ENCODE assay signal across 9 cellular contexts in genomic region chr1:39269791-39270342, GRCh38.
A peak's percentile ranks its signal among the peaks of the same experiment; 100 is the strongest.
DNase-seq lines count a peak whose midpoint lies in the region; ATAC-seq, FAIRE-seq and TF ChIP-seq lines count a peak whose summit lies in the region.
"Had no signal": no experiment of that assay in that cellular context is flagged by ENCODE, and none has a peak within 500 bp of the region (broad histone marks: within the 10 kb centered on the region; RNA-seq: fewer than 3 reads in every experiment).

No MANE protein-coding gene starts in this region.

- H3K4me3 ChIP-seq in SJCRH30: peak overlapping the region; percentile 4; the same call in 1 of the 2 replicates

- peak overlapping the region; percentile 85 for H3K27ac Mint-ChIP-seq in stimulated activated memory B cell treated with anti-CD40 and anti-IgM and Interleukin-4, amounts not matched to agents 10 μg/mL and 1 μg/mL and 100 μg/mL, for 72 hours

- no peak for FAIRE-seq in H54 (lab: Jason Lieb, UNC)
- FAIRE-seq: colon had no signal

- no peaks in the 10 kb centered on the region for H3K9me3 Mint-ChIP-seq in stimulated activated memory B cell treated with anti-CD40 and anti-IgM and Interleukin-4, amounts not matched to agents 10 μg/mL and 1 μg/mL and 100 μg/mL, for 72 hours

- TF ChIP-seq POLR2A in H54 (IDR thresholded peaks at IDR 0.05; ENCODE audit: low read depth, low read length): no peak

- peaks cover 54% of the 10 kb centered on the region for H3K4me1 Mint-ChIP-seq in stimulated activated memory B cell treated with anti-CD40 and anti-IgM and Interleukin-4, amounts not matched to agents 10 μg/mL and 1 μg/mL and 100 μg/mL, for 72 hours

- no peaks in the 10 kb centered on the region; the same call in 1 of the 2 replicates for H3K36me3 ChIP-seq in SJCRH30

- peak overlapping the region; percentile 76 for H3K4me3 Mint-ChIP-seq in stimulated activated memory B cell treated with anti-CD40 and anti-IgM and Interleukin-4, amounts not matched to agents 10 μg/mL and 1 μg/mL and 100 μg/mL, for 72 hours

- H3K27me3 Mint-ChIP-seq in stimulated activated memory B cell treated with anti-CD40 and anti-IgM and Interleukin-4, amounts not matched to agents 10 μg/mL and 1 μg/mL and 100 μg/mL, for 72 hours: no peaks in the 10 kb centered on the region

- peak; percentile 5 for DNase-seq in stimulated activated CD4-positive, alpha-beta T cell treated with anti-CD3 and anti-CD28 coated beads, Interleukin-15, amount 100 ng/mL, for 24 hours
- DNase-seq in stimulated activated CD4-positive, alpha-beta T cell treated with anti-CD3 and anti-CD28 coated beads, Interleukin-4, amount 100 ng/mL, for 24 hours: no peak
- DNase-seq in SJCRH30 (peak; percentile 28 to 73), fibroblast of the conjunctiva (ENCODE audit: low read depth) (peak; percentile 74), NCI-H2227 (lab: John Stamatoyannopoulos, UW; ENCODE audit: unreplicated experiment) (no peak), H54 (ENCODE audit: insufficient read length, low spot score) (no peak)

- H3K4me1 ChIP-seq in SJCRH30: peaks cover 56% of the 10 kb centered on the region

- peaks cover 13% of the 10 kb centered on the region for H3K36me3 Mint-ChIP-seq in stimulated activated memory B cell treated with anti-CD40 and anti-IgM and Interleukin-4, amounts not matched to agents 10 μg/mL and 1 μg/mL and 100 μg/mL, for 72 hours

- H3K27me3 ChIP-seq in SJCRH30: no peaks in the 10 kb centered on the region

- peak; percentile 46 for ATAC-seq in HG02970 (IDR thresholded peaks at IDR 0.05; ENCODE audit: low FRiP score, unreplicated experiment)
- peak; percentile 99 for ATAC-seq in stimulated activated memory B cell treated with anti-CD40 and anti-IgM and Interleukin-4, amounts not matched to agents 10 μg/mL and 1 μg/mL and 100 μg/mL, for 72 hours

- H3K27ac ChIP-seq in SJCRH30: peak overlapping the region; percentile 23

- H3K9me3 ChIP-seq in SJCRH30 (replicated peaks): no peaks in the 10 kb centered on the region

Comparison
In these comparisons a context has a peak if more than half of its experiments do, and no peak if none do; other contexts are left out.
1. DNase-seq: peak in stimulated activated CD4-positive, alpha-beta T cell treated with anti-CD3 and anti-CD28 coated beads, Interleukin-15, amount 100 ng/mL, for 24 hours (single experiment), SJCRH30 (2 of 2) and fibroblast of the conjunctiva (single experiment); none in stimulated activated CD4-positive, alpha-beta T cell treated with anti-CD3 and anti-CD28 coated beads, Interleukin-4, amount 100 ng/mL, for 24 hours (single experiment), NCI-H2227 (single experiment) and H54 (single experiment).